21 cellular contexts compared by ENCODE assay signal in the genomic region with DNA sequence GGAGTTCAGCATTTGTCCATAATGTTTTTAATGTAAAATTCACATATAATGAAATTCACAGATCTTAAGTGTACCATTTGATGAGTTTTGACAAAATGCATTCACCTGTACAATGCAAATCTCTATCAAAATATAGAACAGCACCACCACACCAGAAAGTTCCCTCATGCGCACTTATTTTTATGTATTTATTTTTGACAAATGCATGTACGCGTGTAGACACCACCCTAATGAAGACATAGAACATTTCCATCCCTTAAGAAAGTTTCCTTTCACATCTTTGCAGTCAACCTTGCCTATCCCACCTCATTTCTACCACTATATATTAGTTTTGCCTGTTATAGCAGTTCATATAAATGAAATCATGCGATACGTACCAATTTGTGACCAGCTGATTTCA.
"Had no signal": no experiment of that assay in that cellular context is flagged by ENCODE, and none has a peak within 500 bp of the region (broad histone marks: within the 10 kb centered on the region; RNA-seq: fewer than 3 reads in every experiment).

No MANE protein-coding gene starts in this region.

- H3K4me1 Mint-ChIP-seq: endodermal cell, nephron progenitor cell had no signal

- H3K27me3 Mint-ChIP-seq: naive thymus-derived CD4-positive, alpha-beta T cell had no signal

- ATAC-seq: heart left ventricle; left colon; left ventricle myocardium superior; naive thymus-derived CD4-positive, alpha-beta T cell; psoas muscle; right lobe of liver had no signal

- H3K27me3 ChIP-seq: heart left ventricle, right lobe of liver, suprapubic skin, thyroid gland, upper lobe of left lung, uterus had no signal

- H3K27ac ChIP-seq: coronary artery, heart left ventricle, psoas muscle, right lobe of liver, suprapubic skin, thyroid gland, upper lobe of left lung, uterus had no signal

- DNase-seq: effector CD4-positive, alpha-beta T cell; endodermal cell; foreskin melanocyte; heart left ventricle; hippocampal formation; left colon; left ventricle myocardium superior; mesendoderm; naive thymus-derived CD4-positive, alpha-beta T cell; nephron progenitor cell; psoas muscle; retina; stimulated activated CD4-positive, alpha-beta T cell treated with anti-CD3 and anti-CD28 coated beads, Interleukin-4, amount 100 ng/mL, for 1 hour; stimulated activated naive CD4-positive, alpha-beta T cell; thyroid gland; upper lobe of left lung; uterus had no signal

- H3K4me1 ChIP-seq: heart left ventricle, psoas muscle, right lobe of liver, suprapubic skin, thyroid gland, upper lobe of left lung, uterus had no signal

- H3K4me3 Mint-ChIP-seq: endodermal cell; naive thymus-derived CD4-positive, alpha-beta T cell; nephron progenitor cell had no signal

- H3K9me3 Mint-ChIP-seq: endodermal cell, nephron progenitor cell had no signal

- H3K27ac Mint-ChIP-seq: endodermal cell, nephron progenitor cell had no signal

- H3K36me3 ChIP-seq: heart left ventricle, right lobe of liver, suprapubic skin, thyroid gland, upper lobe of left lung, uterus had no signal

- H3K9me3 ChIP-seq: heart left ventricle, psoas muscle, right lobe of liver, suprapubic skin, thyroid gland, upper lobe of left lung, uterus had no signal

- H3K4me3 ChIP-seq: coronary artery, heart left ventricle, lung, psoas muscle, right lobe of liver, suprapubic skin, thyroid gland, upper lobe of left lung, uterus had no signal
